In the genomic region with DNA sequence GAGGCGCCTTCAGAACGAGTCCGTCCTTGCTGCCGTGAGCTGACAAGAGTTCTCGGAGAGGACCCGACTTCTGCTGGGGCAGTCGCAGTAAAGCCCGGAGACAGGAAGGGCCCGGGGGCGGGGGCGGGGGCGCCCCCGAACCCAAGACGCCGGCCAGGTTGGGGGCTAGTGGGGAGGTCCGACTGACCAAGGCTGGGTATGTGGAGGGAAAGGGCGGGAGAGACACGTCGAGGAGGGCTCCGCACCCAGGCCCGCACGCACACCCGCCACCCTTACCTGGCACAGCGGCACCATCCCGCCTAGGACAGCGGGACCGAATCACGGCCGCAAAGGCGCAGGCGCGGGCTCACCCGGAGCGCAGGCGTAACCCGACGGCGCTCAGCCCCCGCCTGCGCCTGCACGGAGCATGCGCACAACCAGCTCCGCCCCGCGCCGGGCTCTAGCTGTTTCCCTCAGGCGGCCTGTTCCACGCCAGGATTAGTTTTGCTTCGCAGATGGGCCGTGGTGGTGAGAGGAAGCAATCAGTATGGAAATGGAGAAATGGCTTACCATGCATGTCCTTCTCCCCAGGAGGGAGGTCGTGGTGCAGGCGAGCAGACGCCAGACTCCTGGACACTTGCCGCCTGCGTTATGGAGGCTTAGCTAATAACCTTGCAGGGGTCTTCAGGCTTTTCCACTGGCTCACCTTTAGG, we compare ENCODE assay signal across 8 cellular contexts. TPM values are rescaled to one million over a fixed set of nuclear protein-coding genes. Genes with fewer than 3 reads are reported as not detected.
DNase-seq lines count a peak whose midpoint lies in the region; ATAC-seq, FAIRE-seq and TF ChIP-seq lines count a peak whose summit lies in the region.

A gene with protein sequence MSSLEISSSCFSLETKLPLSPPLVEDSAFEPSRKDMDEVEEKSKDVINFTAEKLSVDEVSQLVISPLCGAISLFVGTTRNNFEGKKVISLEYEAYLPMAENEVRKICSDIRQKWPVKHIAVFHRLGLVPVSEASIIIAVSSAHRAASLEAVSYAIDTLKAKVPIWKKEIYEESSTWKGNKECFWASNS (minus strand): TSS at position 322 of the 692 bp plus-strand sequence. CDS start 2,583 bp downstream, outside the sequence.

- TF ChIP-seq CTCF in D721Med (IDR thresholded peaks at IDR 0.05; ENCODE audit: insufficient read depth, missing control alignments) (no peak), OCI-LY1 (IDR thresholded peaks at IDR 0.05; ENCODE audit: low read length) (no peak)

- WGBS in mesodermal cell (ENCODE audit: insufficient coverage in 2 of 2), 2 experiments = 1 to 2% methylated on average over 30 to 47 of the region's 55 CpGs

- no peak for FAIRE-seq in D721Med (lab: Jason Lieb, UNC)

- peak within 1 kb of the TSS; percentile 90 for H3K9ac ChIP-seq in OCI-LY1 (ENCODE audit: low read length)

- no peaks in the 10 kb centered on the region for H4K20me1 ChIP-seq in OCI-LY1 (ENCODE audit: insufficient read depth, low read length)

- no peaks in the 10 kb centered on the region for H3K9me2 ChIP-seq in OCI-LY1 (ENCODE audit: low read depth, low read length)

- H3K79me2 ChIP-seq in OCI-LY1 (ENCODE audit: insufficient read depth, low read length) = no peaks in the 10 kb centered on the region

- H3K9me3 ChIP-seq in OCI-LY1 (ENCODE audit: low read length) (peaks cover 4% of the 10 kb centered on the region; the same call in 1 of the 2 replicates), mesodermal cell (ENCODE audit: control insufficient read depth, low read length) (no peaks in the 10 kb centered on the region)

- no peaks in the 10 kb centered on the region for H3F3A ChIP-seq in OCI-LY1 (ENCODE audit: insufficient read depth, low read length)

- DNase-seq in D721Med (ENCODE audit: insufficient read length, low spot score) (peak; percentile 71), HuH-7 (ENCODE audit: low spot score) (peak; percentile 77)
- peak; percentile 90 for DNase-seq in activated CD8-positive, alpha-beta memory T cell treated with anti-CD3 and anti-CD28 coated beads, Interleukin-2, amount 50 U/mL, for 4 hours
- DNase-seq in stimulated activated CD8-positive, alpha-beta memory T cell treated with anti-CD3 and anti-CD28 coated beads, Interleukin-15, amount 100 ng/mL, for 24 hours (ENCODE audit: low read depth) = peak; percentile 83

- H3K36me3 ChIP-seq in OCI-LY1 (ENCODE audit: insufficient read depth, low read length) = peaks cover 33% of the 10 kb centered on the region
- H3K36me3 ChIP-seq in mesodermal cell (ENCODE audit: control insufficient read depth, insufficient read depth, low read length) = peaks cover 11% of the 10 kb centered on the region

- H3K4me1 ChIP-seq in OCI-LY1 (ENCODE audit: insufficient read depth, low read length, severe bottlenecking) (peaks cover 27% of the 10 kb centered on the region), mesodermal cell (ENCODE audit: control insufficient read depth, insufficient read depth, low read length, poor library complexity, severe bottlenecking) (no peaks in the 10 kb centered on the region)

- H3K4me3 ChIP-seq in OCI-LY1 (ENCODE audit: low read depth, low read length, poor library complexity, severe bottlenecking) (peak within 1 kb of the TSS; percentile 87), mesodermal cell (ENCODE audit: extremely low read depth, insufficient read depth, low read length, poor library complexity, severe bottlenecking) (peak within 1 kb of the TSS; percentile 66)

- ATAC-seq in GM21526 (IDR thresholded peaks at IDR 0.05; ENCODE audit: low FRiP score, unreplicated experiment) = peak; percentile 94

- H3K4me2 ChIP-seq in OCI-LY1 (ENCODE audit: low read length) = peak within 1 kb of the TSS; percentile 99

- in situ Hi-C loops in endometrial microvascular endothelial cells (cut with HindIII; ENCODE audit: inconsistent ontology term, low pct_unique_long_range_greater_than_20kb, low sequenced_read_pairs) = no loop called here

- H3K27me3 ChIP-seq in OCI-LY1 (ENCODE audit: insufficient read depth, low read length) = no peaks in the 10 kb centered on the region

- H2AFZ ChIP-seq in OCI-LY1 (ENCODE audit: low read length) = peak within 1 kb of the TSS; percentile 96

- H3K27ac ChIP-seq in OCI-LY1 (ENCODE audit: low read depth, low read length, poor library complexity, severe bottlenecking) (peak within 1 kb of the TSS; percentile 34), mesodermal cell (ENCODE audit: low read depth, low read length, severe bottlenecking) (no peak within 1 kb of the TSS)

RNA-seq across cellular contexts. Expression of the gene that starts here (rescaled TPM):
- total RNA-seq in endometrial microvascular endothelial cells (ENCODE audit: inconsistent ontology term) = 62.5 TPM
- polyA plus RNA-seq in mesodermal cell (2013, experiment 1 of 2) = 33.3 TPM
- 40.0 TPM for polyA plus RNA-seq in mesodermal cell (2013, experiment 2 of 2)
